Comparison of ENCODE assay signal across 10 cellular contexts in the genomic region with DNA sequence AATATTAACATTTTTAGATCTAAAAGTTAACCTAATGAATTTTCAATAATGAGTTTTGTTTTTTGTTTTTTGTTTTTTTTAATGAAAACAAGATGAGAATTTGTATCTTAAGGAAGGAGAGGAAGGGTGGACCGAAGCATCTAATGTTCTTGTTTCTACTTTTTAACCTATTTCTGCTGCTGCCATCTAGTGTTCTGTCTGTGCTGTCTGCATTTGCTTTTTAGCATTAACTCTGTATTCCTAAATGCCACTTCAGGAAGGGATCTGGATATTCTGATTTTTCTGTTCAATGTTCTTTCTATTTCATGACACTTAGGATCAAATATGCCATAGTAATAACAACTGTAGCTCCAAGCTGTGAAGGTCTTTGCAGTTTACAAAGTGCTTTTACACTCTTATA.
A peak's percentile ranks its signal among the peaks of the same experiment; 100 is the strongest.
DNase-seq lines count a peak whose midpoint lies in the region; ATAC-seq and TF ChIP-seq lines count a peak whose summit lies in the region.
"Had no signal": no experiment of that assay in that cellular context is flagged by ENCODE, and none has a peak within 500 bp of the region (broad histone marks: within the 10 kb centered on the region; RNA-seq: fewer than 3 reads in every experiment).

No MANE protein-coding gene starts in this region.

- no peaks in the 10 kb centered on the region for H3K79me1 ChIP-seq in H9 (ENCODE audit: insufficient read depth, low read depth, low read length, poor library complexity, severe bottlenecking)

- H2BK20ac ChIP-seq in H9 (ENCODE audit: low read depth, low read length, poor library complexity, severe bottlenecking) = no peak overlapping the region

- no peak overlapping the region for H3K4ac ChIP-seq in H9 (ENCODE audit: low read depth, low read length)

- H3K9me2 ChIP-seq in SU-DHL-6 (replicated peaks; ENCODE audit: insufficient read depth, low read length) (no peaks in the 10 kb centered on the region), hepatocyte (replicated peaks; ENCODE audit: insufficient read depth) (no peaks in the 10 kb centered on the region)

- CTCF ChIA-PET in AG04450 (lab: Charles Lee) = no interaction called here

- ATAC-seq in HG03469 (IDR thresholded peaks at IDR 0.05; ENCODE audit: unreplicated experiment) = no peak

- H3K36me3 Mint-ChIP-seq in H9 (ENCODE audit: insufficient read depth in 1 of 3, low read depth in 3 of 3) = peaks cover 0 to 16% (median 2%) of the 10 kb centered on the region in 3 experiments; a peak in 5 of 7 replicates
- no peaks in the 10 kb centered on the region for H3K36me3 Mint-ChIP-seq in CD14-positive monocyte

- H3K9ac ChIP-seq in H9 (ENCODE audit: extremely low read depth, insufficient read length, low read length) (no peak overlapping the region), SU-DHL-6 (ENCODE audit: low read length) (no peak overlapping the region)

- H2BK12ac ChIP-seq in H9 (ENCODE audit: insufficient read length, low read depth, low read length) = no peak overlapping the region

- no peak overlapping the region for H4K5ac ChIP-seq in H9 (ENCODE audit: insufficient read length, low read depth, low read length)

- H3K9me3 ChIP-seq in AG04450 (ENCODE audit: control insufficient read depth, insufficient read depth, low read length) = no peaks in the 10 kb centered on the region
- H3K9me3 ChIP-seq in H9 (ENCODE audit: control insufficient read depth, low read depth, low read length) = no peaks in the 10 kb centered on the region
- H3K9me3 ChIP-seq in SU-DHL-6 (ENCODE audit: insufficient read depth, low read length) = no peaks in the 10 kb centered on the region
- no peaks in the 10 kb centered on the region for H3K9me3 ChIP-seq in hepatocyte (ENCODE audit: low read depth)
- H3K9me3 ChIP-seq in ascending aorta = no peaks in the 10 kb centered on the region
- H3K9me3 ChIP-seq: sigmoid colon, thoracic aorta had no signal

- H3K27me3 Mint-ChIP-seq in H9 (ENCODE audit: low read depth) = no peaks in the 10 kb centered on the region; the same call in 1 of the 2 replicates
- H3K27me3 Mint-ChIP-seq in CD14-positive monocyte (ENCODE audit: low read depth in 3 of 3) = no peaks in the 10 kb centered on the region

- H3K36me3 ChIP-seq in SU-DHL-6 (ENCODE audit: low read length) (no peaks in the 10 kb centered on the region), hepatocyte (replicated peaks; ENCODE audit: insufficient read depth, low read depth) (no peaks in the 10 kb centered on the region), ascending aorta (no peaks in the 10 kb centered on the region)
- H3K36me3 ChIP-seq: sigmoid colon, thoracic aorta had no signal

- H3K4me1 Mint-ChIP-seq in H9 (no peaks in the 10 kb centered on the region), CD14-positive monocyte (no peaks in the 10 kb centered on the region)

- no peaks in the 10 kb centered on the region for H3F3A ChIP-seq in SU-DHL-6 (ENCODE audit: insufficient read depth)

- H3K9me3 Mint-ChIP-seq in H9 (peaks cover 78 to 90% of the 10 kb centered on the region in 2 experiments), CD14-positive monocyte (peaks cover 0 to 16% (median 5%) of the 10 kb centered on the region in 7 donors)

- no peaks in the 10 kb centered on the region for H3K23me2 ChIP-seq in H9 (ENCODE audit: insufficient read length, low read depth, low read length, poor library complexity, severe bottlenecking)

- H4K20me1 ChIP-seq in H9 (ENCODE audit: control insufficient read depth, insufficient read depth, insufficient read length) = no peaks in the 10 kb centered on the region
- no peaks in the 10 kb centered on the region for H4K20me1 ChIP-seq in SU-DHL-6 (ENCODE audit: low read depth, low read length)
- H4K20me1 ChIP-seq in hepatocyte (ENCODE audit: insufficient read depth, poor library complexity, severe bottlenecking) = no peaks in the 10 kb centered on the region

- H3K27ac ChIP-seq in AG04450 (ENCODE audit: low read depth, low read length) = no peak overlapping the region
- no peak overlapping the region for H3K27ac ChIP-seq in H9 (ENCODE audit: insufficient read length, low read depth, low read length)
- H3K27ac ChIP-seq in SU-DHL-6 (ENCODE audit: low read depth, low read length) = no peak overlapping the region
- H3K27ac ChIP-seq in hepatocyte = no peak overlapping the region
- H3K27ac ChIP-seq in ascending aorta = no peak overlapping the region
- H3K27ac ChIP-seq: sigmoid colon, thoracic aorta had no signal

- TF ChIP-seq CTCF in AG04450 (IDR thresholded peaks at IDR 0.05; ENCODE audit: low read depth, low read length) (peak; percentile 45), H9 (conservative IDR thresholded peaks at IDR 0.05) (peak; percentile 48; the same call in 2 of the 3 replicates), SU-DHL-6 (IDR thresholded peaks at IDR 0.05; ENCODE audit: insufficient read depth, low read length, poor library complexity, severe bottlenecking) (peak; percentile 41), hepatocyte (IDR thresholded peaks at IDR 0.05; ENCODE audit: poor library complexity) (peak; percentile 51), ascending aorta (IDR thresholded peaks at IDR 0.05) (peak in 1 of 3 experiments; percentile 28), CD14-positive monocyte (IDR thresholded peaks at IDR 0.05) (no peak)

- H4K91ac ChIP-seq in H9 (ENCODE audit: insufficient read length, low read depth, low read length) = no peak overlapping the region

- H3K27me3 ChIP-seq in AG04450 (ENCODE audit: control insufficient read depth, insufficient read depth, low read length) = no peaks in the 10 kb centered on the region
- no peaks in the 10 kb centered on the region for H3K27me3 ChIP-seq in H9 (ENCODE audit: insufficient read depth, low read length)
- no peaks in the 10 kb centered on the region for H3K27me3 ChIP-seq in SU-DHL-6 (ENCODE audit: low read length)
- no peaks in the 10 kb centered on the region for H3K27me3 ChIP-seq in hepatocyte
- H3K27me3 ChIP-seq in ascending aorta = no peaks in the 10 kb centered on the region
- H3K27me3 ChIP-seq: sigmoid colon had no signal

- H3K23ac ChIP-seq in H9 (ENCODE audit: insufficient read length, low read depth, low read length) = no peak overlapping the region

- H3K4me1 ChIP-seq in H9 (ENCODE audit: insufficient read depth, low read length) (no peaks in the 10 kb centered on the region), hepatocyte (ENCODE audit: insufficient read depth) (no peaks in the 10 kb centered on the region), ascending aorta (no peaks in the 10 kb centered on the region)
- H3K4me1 ChIP-seq: sigmoid colon had no signal

- H3K4me3 Mint-ChIP-seq in H9 (no peak overlapping the region), CD14-positive monocyte (no peak overlapping the region)

- no peak overlapping the region for H2BK5ac ChIP-seq in H9 (ENCODE audit: insufficient read length, low read length)

- no peak overlapping the region for H3K14ac ChIP-seq in H9 (ENCODE audit: insufficient read depth, low read length)

- H3K79me2 ChIP-seq in H9 (ENCODE audit: insufficient read depth, low read length) (no peaks in the 10 kb centered on the region), SU-DHL-6 (ENCODE audit: insufficient read depth, low read length) (no peaks in the 10 kb centered on the region), hepatocyte (no peaks in the 10 kb centered on the region)

- no peak overlapping the region for H3K56ac ChIP-seq in H9 (ENCODE audit: insufficient read length, low read depth, low read length)

- no peak overlapping the region for H2BK15ac ChIP-seq in H9 (ENCODE audit: low read depth, low read length)

- POLR2A ChIA-PET in AG04450 (lab: Yijun Ruan, JAX) = no interaction called here

- H3K4me3 ChIP-seq in AG04450 (ENCODE audit: low read depth, low read length) = no peak overlapping the region
- H3K4me3 ChIP-seq in SU-DHL-6 (ENCODE audit: insufficient read depth, low read length, poor library complexity, severe bottlenecking) = no peak overlapping the region
- no peak overlapping the region for H3K4me3 ChIP-seq in hepatocyte
- no peak overlapping the region for H3K4me3 ChIP-seq in ascending aorta
- H3K4me3 ChIP-seq: sigmoid colon, thoracic aorta had no signal

- H2AK5ac ChIP-seq in H9 (ENCODE audit: insufficient read length, low read length) = no peak overlapping the region

- WGBS in H9 (ENCODE audit: extremely low coverage, insufficient read length, low lambda C conversion rate) = no CpG with 5 or more reads among the region's 1 CpG
- WGBS in hepatocyte (ENCODE audit: low lambda C conversion rate, missing lambda C conversion rate) = 65% methylated on average over 1 of the region's 1 CpG

- no peak overlapping the region for H2BK120ac ChIP-seq in H9 (ENCODE audit: low read depth, low read length, poor library complexity, severe bottlenecking)

- H2AFZ ChIP-seq in H9 (ENCODE audit: low read length) (no peak overlapping the region), SU-DHL-6 (ENCODE audit: low read depth, low read length, severe bottlenecking) (no peak overlapping the region), hepatocyte (no peak overlapping the region)

- H3K27ac Mint-ChIP-seq in H9 (no peak overlapping the region), CD14-positive monocyte (no peak overlapping the region)

- H3K4me2 ChIP-seq in H9 (ENCODE audit: insufficient read depth, insufficient read length, low read length) = no peak overlapping the region
- H3K4me2 ChIP-seq in SU-DHL-6 (ENCODE audit: low read depth, low read length, poor library complexity, severe bottlenecking) = no peak overlapping the region
- H3K4me2 ChIP-seq in hepatocyte = no peak overlapping the region

- H4K8ac ChIP-seq in H9 (replicated peaks; ENCODE audit: insufficient read length, low read depth, low read length) = no peak overlapping the region

- no peak overlapping the region for H3K18ac ChIP-seq in H9 (ENCODE audit: insufficient read length, low read depth, low read length)

- intact Hi-C loops in ascending aorta (cut with DNase I) = no loop called here
- intact Hi-C loops in CD14-positive monocyte (cut with micrococcal nuclease) = no loop called here

- no peak for DNase-seq in AG04450 (ENCODE audit: low read depth, low spot score)
- DNase-seq in H9 = no peak
- DNase-seq in hepatocyte (ENCODE audit: low spot score) = peak; percentile 13
- DNase-seq in ascending aorta (ENCODE audit: low spot score in 2 of 2) = no peak
- no peak for DNase-seq in putamen (ENCODE audit: low spot score)
- no peak for DNase-seq in CD14-positive monocyte (ENCODE audit: low spot score)
- DNase-seq: sigmoid colon had no signal

- H3T11ph ChIP-seq in H9 (ENCODE audit: low read length) = no peak overlapping the region
